Comparison of ENCODE assay signal across 1 cellular context in genomic region chr13:65133094-65133493, GRCh38.
TF ChIP-seq lines count a peak whose summit lies in the region.

No MANE protein-coding gene starts in this region.

TF ChIP-seq in GM23338, 12 proteins besides CTCF, POLR2A, EP300 and RAD21:
- TF ChIP-seq ZNF462 (CRISPR knock-in tag; IDR thresholded peaks at IDR 0.05) (no peak), ZNF114 (CRISPR knock-in tag; IDR thresholded peaks at IDR 0.05) (no peak)
- TF ChIP-seq, protein P1, sequence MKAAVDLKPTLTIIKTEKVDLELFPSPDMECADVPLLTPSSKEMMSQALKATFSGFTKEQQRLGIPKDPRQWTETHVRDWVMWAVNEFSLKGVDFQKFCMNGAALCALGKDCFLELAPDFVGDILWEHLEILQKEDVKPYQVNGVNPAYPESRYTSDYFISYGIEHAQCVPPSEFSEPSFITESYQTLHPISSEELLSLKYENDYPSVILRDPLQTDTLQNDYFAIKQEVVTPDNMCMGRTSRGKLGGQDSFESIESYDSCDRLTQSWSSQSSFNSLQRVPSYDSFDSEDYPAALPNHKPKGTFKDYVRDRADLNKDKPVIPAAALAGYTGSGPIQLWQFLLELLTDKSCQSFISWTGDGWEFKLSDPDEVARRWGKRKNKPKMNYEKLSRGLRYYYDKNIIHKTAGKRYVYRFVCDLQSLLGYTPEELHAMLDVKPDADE (IDR thresholded peaks at IDR 0.05), result no peak
